ENCODE assay signal across 11 cellular contexts in the genomic region with DNA sequence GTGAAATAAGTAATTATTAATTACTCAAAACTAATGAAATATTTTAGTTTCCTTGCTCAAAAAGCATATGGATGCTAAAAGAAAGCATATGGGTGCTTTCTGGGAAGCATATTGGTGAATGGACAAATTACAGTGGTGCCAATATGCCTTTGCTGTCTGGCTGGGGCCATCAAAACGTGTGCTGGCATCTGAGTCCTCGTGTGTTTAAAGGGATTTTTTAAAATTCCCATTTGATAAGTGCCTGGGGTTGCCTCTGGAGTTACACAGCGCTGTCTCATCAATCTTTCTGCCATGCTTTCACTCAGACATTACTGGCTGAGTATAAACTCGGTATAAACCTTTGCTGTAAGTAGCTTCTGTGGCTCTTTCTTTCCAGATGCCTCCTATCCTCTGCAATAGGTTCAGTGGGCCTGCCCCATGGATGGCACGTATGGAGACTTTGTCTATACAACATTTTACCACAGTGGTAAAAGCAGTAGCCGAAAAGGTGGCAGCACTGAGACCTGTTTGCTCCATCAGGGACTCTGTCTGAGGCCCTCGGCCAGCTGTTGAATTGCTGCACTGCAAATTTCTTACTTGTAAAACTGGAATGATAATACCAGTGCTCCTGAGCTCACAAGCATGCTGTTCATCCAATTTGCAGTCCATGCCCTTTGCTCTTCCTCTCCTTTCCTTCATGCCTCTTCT.
A peak's percentile ranks its signal among the peaks of the same experiment; 100 is the strongest.
DNase-seq lines count a peak whose midpoint lies in the region; ATAC-seq and TF ChIP-seq lines count a peak whose summit lies in the region.
"Had no signal": no experiment of that assay in that cellular context is flagged by ENCODE, and none has a peak within 500 bp of the region (broad histone marks: within the 10 kb centered on the region; RNA-seq: fewer than 3 reads in every experiment).

No MANE protein-coding gene starts in this region.

- TF ChIP-seq EP300 in SK-N-SH (IDR thresholded peaks at IDR 0.05; ENCODE audit: borderline replicate concordance in 1 of 2, low read depth in 1 of 2, low read length in 1 of 2) (no peak), gastroesophageal sphincter (IDR thresholded peaks at IDR 0.05) (no peak)

- POLR2A ChIA-PET in SK-N-SH (lab: Yijun Ruan, JAX) (no interaction called here), GM10248 (lab: Yijun Ruan, JAX) (no interaction called here)

- H3K9me3 ChIP-seq in SK-N-SH (no peaks in the 10 kb centered on the region), gastroesophageal sphincter (no peaks in the 10 kb centered on the region), gastrocnemius medialis (no peaks in the 10 kb centered on the region)

- no peak overlapping the region; the same call in 1 of the 2 replicates for H3K9ac ChIP-seq in SK-N-SH
- H3K9ac ChIP-seq: parathyroid adenoma had no signal

- H3K4me1 ChIP-seq in SK-N-SH (ENCODE audit: control insufficient read depth in 1 of 2, insufficient read depth in 2 of 2, low read depth in 1 of 2, low read length in 1 of 2), result peaks cover 0 to 33% of the 10 kb centered on the region in 2 experiments; a peak in 3 of 4 replicates
- H3K4me1 ChIP-seq in gastroesophageal sphincter, result peaks cover 32 to 89% (median 55%) of the 10 kb centered on the region in 3 donors
- H3K4me1 ChIP-seq in gastrocnemius medialis, result peaks cover 36 to 74% of the 10 kb centered on the region in 2 donors

- H3K9me2 ChIP-seq in SK-N-SH, result no peaks in the 10 kb centered on the region

- peak overlapping the region; percentile 64 to 83; a peak in 3 of 4 replicates for H3K27ac ChIP-seq in SK-N-SH (ENCODE audit: low read depth in 2 of 2, low read length in 1 of 2)
- H3K27ac ChIP-seq in gastroesophageal sphincter, result peak overlapping the region; percentile 54 to 78 (median 66)
- peak overlapping the region; percentile 80 to 91 (median 86) for H3K27ac ChIP-seq in gastrocnemius medialis
- H3K27ac ChIP-seq: parathyroid adenoma had no signal

- in situ Hi-C loops in gastrocnemius medialis (cut with MboI; ENCODE audit: low sequenced_read_pairs in 4 of 4), result loop anchor here in 1 of 4 donors (10.0 kb wide), 1 partner anchor 605 kb away; a partner anchor contains a TSS

- TF ChIP-seq POLR2A in gastroesophageal sphincter (IDR thresholded peaks at IDR 0.05) (no peak), gastrocnemius medialis (IDR thresholded peaks at IDR 0.05) (no peak)

- peaks cover 1% of the 10 kb centered on the region for H3K27me3 ChIP-seq in GM06990 (replicated peaks; ENCODE audit: control insufficient read depth, insufficient read depth, low read length)
- H3K27me3 ChIP-seq in SK-N-SH (ENCODE audit: insufficient read depth), result no peaks in the 10 kb centered on the region
- H3K27me3 ChIP-seq in gastroesophageal sphincter, result no peaks in the 10 kb centered on the region
- no peaks in the 10 kb centered on the region for H3K27me3 ChIP-seq in gastrocnemius medialis

- CTCF ChIA-PET in SK-N-SH (lab: Yijun Ruan, JAX) (interaction anchor here (1.0 kb wide), 2 partner anchors 239 to 609 kb away, joined by 3 to 4 read pairs; no protein-coding TSS in a partner anchor), GM10248 (lab: Yijun Ruan, JAX) (interaction anchor here (1.1 kb wide), 1 partner anchor 254 kb away, joined by 3 read pairs; no protein-coding TSS in a partner anchor)

- no peak for TF ChIP-seq RAD21 in SK-N-SH (IDR thresholded peaks at IDR 0.05; ENCODE audit: low read length)

- H3K4me2 ChIP-seq in SK-N-SH, result peak overlapping the region; percentile 68; the same call in 1 of the 2 replicates

- peaks cover 87% of the 10 kb centered on the region for H3K79me2 ChIP-seq in SK-N-SH (ENCODE audit: insufficient read depth)
- H3K79me2 ChIP-seq: parathyroid adenoma had no signal

- H3K36me3 ChIP-seq in GM06990 (ENCODE audit: control insufficient read depth, insufficient read depth, low read length) (no peaks in the 10 kb centered on the region), SK-N-SH (replicated peaks in 1 of 2; ENCODE audit: control insufficient read depth in 1 of 2, insufficient read depth in 2 of 2, low read length in 1 of 2) (peaks cover 0 to 5% of the 10 kb centered on the region in 2 experiments), gastroesophageal sphincter (no peaks in the 10 kb centered on the region), gastrocnemius medialis (no peaks in the 10 kb centered on the region)

- ATAC-seq in gastroesophageal sphincter (peak; percentile 14), gastrocnemius medialis (peak in 1 of 2 donors; percentile 18), GM19023 (IDR thresholded peaks at IDR 0.05; ENCODE audit: unreplicated experiment) (no peak)

- peaks cover 23% of the 10 kb centered on the region for H3F3A ChIP-seq in SK-N-SH (replicated peaks; ENCODE audit: insufficient read depth)

- no peak overlapping the region for H3K4me3 ChIP-seq in GM06990 (replicated peaks; ENCODE audit: low read depth, low read length)
- no peak overlapping the region for H3K4me3 ChIP-seq in SK-N-SH (ENCODE audit: low read depth in 2 of 2, low read length in 1 of 2)
- H3K4me3 ChIP-seq in gastroesophageal sphincter, result no peak overlapping the region
- H3K4me3 ChIP-seq in gastrocnemius medialis, result no peak overlapping the region

- 43% methylated on average over 7 of the region's 7 CpGs for WGBS in SK-N-SH (ENCODE audit: low lambda C conversion rate)
- WGBS in gastroesophageal sphincter (ENCODE audit: low coverage in 1 of 2), 2 donors, result 27 to 44% methylated on average over 6 to 7 of the region's 7 CpGs

- TF ChIP-seq CTCF in GM06990 (IDR thresholded peaks at IDR 0.05; ENCODE audit: insufficient read depth, low read length, poor library complexity, severe bottlenecking) (peak; percentile 28), SK-N-SH (IDR thresholded peaks at IDR 0.05) (peak; percentile 15; the same call in 1 of the 2 replicates), gastroesophageal sphincter (IDR thresholded peaks at IDR 0.05) (no peak), gastrocnemius medialis (IDR thresholded peaks at IDR 0.05 in 4 of 5, conservative IDR thresholded peaks at IDR 0.05 in 1 of 5) (no peak), GM10248 (IDR thresholded peaks at IDR 0.05; ENCODE audit: control extremely low read depth, extremely low read depth, low read depth, missing control alignments) (no peak)

- no peak for DNase-seq in GM06990 (ENCODE audit: extremely low read depth, insufficient read length)
- no peak for DNase-seq in SK-N-SH
- DNase-seq in gastrocnemius medialis, result peak in 1 of 2 donors; percentile 54
- DNase-seq in NCI-H2171 treated with DMSO at 0.1 percent for 48 hours (lab: John Stamatoyannopoulos, UW), result no peak
- DNase-seq in GM10248 (ENCODE audit: extremely low spot score), result no peak
- no peak for DNase-seq in NCI-H2227 (lab: John Stamatoyannopoulos, UW; ENCODE audit: unreplicated experiment)
- DNase-seq: activated naive CD4-positive, alpha-beta T cell treated with Interleukin-2 at 50 U/mL for 16 hours; DMS53 had no signal

- H2AFZ ChIP-seq in SK-N-SH (ENCODE audit: low read depth), result no peak overlapping the region
- H2AFZ ChIP-seq: parathyroid adenoma had no signal

- intact Hi-C loops in gastrocnemius medialis (cut with DNase I; ENCODE audit: low total_unique reads), result loop anchor here (5.0 kb wide), 1 partner anchor 602 kb away; a partner anchor contains a TSS

- H4K20me1 ChIP-seq in SK-N-SH (ENCODE audit: insufficient read depth), result peaks cover 5% of the 10 kb centered on the region; the same call in 1 of the 2 replicates

TF ChIP-seq in SK-N-SH, 30 proteins besides CTCF, POLR2A, EP300 and RAD21 (continues in another document):
- TF ChIP-seq FOXJ3 (CRISPR knock-in tag; IDR thresholded peaks at IDR 0.05), result no peak
- no peak for TF ChIP-seq ELF1 (IDR thresholded peaks at IDR 0.05)
- TF ChIP-seq TEAD4 (IDR thresholded peaks at IDR 0.05; ENCODE audit: borderline replicate concordance, insufficient read depth), result no peak
- TF ChIP-seq POLR2AphosphoS5 (IDR thresholded peaks at IDR 0.05; ENCODE audit: low read depth, low read length), result no peak
- no peak for TF ChIP-seq MEF2A (IDR thresholded peaks at IDR 0.05; ENCODE audit: borderline replicate concordance, low read depth)
- no peak for TF ChIP-seq NFIC (IDR thresholded peaks at IDR 0.05; ENCODE audit: borderline replicate concordance)
- TF ChIP-seq, protein P1, sequence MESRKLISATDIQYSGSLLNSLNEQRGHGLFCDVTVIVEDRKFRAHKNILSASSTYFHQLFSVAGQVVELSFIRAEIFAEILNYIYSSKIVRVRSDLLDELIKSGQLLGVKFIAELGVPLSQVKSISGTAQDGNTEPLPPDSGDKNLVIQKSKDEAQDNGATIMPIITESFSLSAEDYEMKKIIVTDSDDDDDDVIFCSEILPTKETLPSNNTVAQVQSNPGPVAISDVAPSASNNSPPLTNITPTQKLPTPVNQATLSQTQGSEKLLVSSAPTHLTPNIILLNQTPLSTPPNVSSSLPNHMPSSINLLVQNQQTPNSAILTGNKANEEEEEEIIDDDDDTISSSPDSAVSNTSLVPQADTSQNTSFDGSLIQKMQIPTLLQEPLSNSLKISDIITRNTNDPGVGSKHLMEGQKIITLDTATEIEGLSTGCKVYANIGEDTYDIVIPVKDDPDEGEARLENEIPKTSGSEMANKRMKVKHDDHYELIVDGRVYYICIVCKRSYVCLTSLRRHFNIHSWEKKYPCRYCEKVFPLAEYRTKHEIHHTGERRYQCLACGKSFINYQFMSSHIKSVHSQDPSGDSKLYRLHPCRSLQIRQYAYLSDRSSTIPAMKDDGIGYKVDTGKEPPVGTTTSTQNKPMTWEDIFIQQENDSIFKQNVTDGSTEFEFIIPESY (IDR thresholded peaks at IDR 0.05; ENCODE audit: borderline replicate concordance, low read depth), result no peak
- no peak for TF ChIP-seq SMC3 (IDR thresholded peaks at IDR 0.05; ENCODE audit: low read depth, low read length)

Comparison
In these comparisons a context has a peak if more than half of its experiments do, and no peak if none do; other contexts are left out.
1. CTCF ChIP-seq: peak in GM06990 (single experiment) and SK-N-SH (single experiment); none in gastroesophageal sphincter (0 of 4), gastrocnemius medialis (0 of 5) and GM10248 (single experiment).
2. Peak in every context shown above with its lines, with median percentiles within 50 percentile points of each other: H3K27ac ChIP-seq.